Comparison of ENCODE assay signal across 1 cellular context in genomic region chr2:20675701-20676352, GRCh38.
TF ChIP-seq lines count a peak whose summit lies in the region.

No MANE protein-coding gene starts in this region.

TF ChIP-seq in HepG2, 621 proteins besides CTCF, POLR2A, EP300 and RAD21 (continues in another document):
- TF ChIP-seq ZBTB2 (CRISPR knock-in tag; IDR thresholded peaks at IDR 0.05; ENCODE audit: low read depth): no peak
- no peak for TF ChIP-seq GTF2F1 (IDR thresholded peaks at IDR 0.05; ENCODE audit: low read length)
- no peak for TF ChIP-seq CBX1 (IDR thresholded peaks at IDR 0.05; ENCODE audit: low read depth)
- peak; percentile 19 for TF ChIP-seq AGO1 (IDR thresholded peaks at IDR 0.05; ENCODE audit: low read depth, low read length, poor library complexity, severe bottlenecking)
- TF ChIP-seq ZNF687 (CRISPR knock-in tag; IDR thresholded peaks at IDR 0.05): peak; percentile 67
- TF ChIP-seq RBM39 (IDR thresholded peaks at IDR 0.05; ENCODE audit: low read depth, low read length, poor library complexity, severe bottlenecking): peak; percentile 22
- no peak for TF ChIP-seq FOXJ3 (CRISPR knock-in tag; IDR thresholded peaks at IDR 0.05; ENCODE audit: borderline replicate concordance)
- no peak for TF ChIP-seq HBP1 (CRISPR knock-in tag; IDR thresholded peaks at IDR 0.05; ENCODE audit: low read depth)
- TF ChIP-seq PATZ1 (CRISPR knock-in tag; IDR thresholded peaks at IDR 0.05): peak; percentile 59; the same call in 1 of the 2 replicates
- TF ChIP-seq ZNF180 (CRISPR knock-in tag; IDR thresholded peaks at IDR 0.05; ENCODE audit: borderline replicate concordance, low read depth): no peak
- peak; percentile 73; the same call in 1 of the 2 replicates for TF ChIP-seq ZNF224 (CRISPR knock-in tag; IDR thresholded peaks at IDR 0.05)
- TF ChIP-seq TCF12 (IDR thresholded peaks at IDR 0.05): no peak
- TF ChIP-seq TCF12 (CRISPR knock-in tag; IDR thresholded peaks at IDR 0.05): no peak
- no peak for TF ChIP-seq GATA4 (IDR thresholded peaks at IDR 0.05; ENCODE audit: borderline replicate concordance, low read depth)
- TF ChIP-seq SSRP1 (CRISPR knock-in tag; IDR thresholded peaks at IDR 0.05): no peak
- TF ChIP-seq ARHGAP35 (CRISPR knock-in tag; IDR thresholded peaks at IDR 0.05; ENCODE audit: borderline replicate concordance): 0 out of 2 replicates have a peak, but pooled peaks have one; percentile 21
- TF ChIP-seq ZNF816 (CRISPR knock-in tag; IDR thresholded peaks at IDR 0.05; ENCODE audit: borderline replicate concordance): no peak
- TF ChIP-seq ZNF891 (CRISPR knock-in tag; IDR thresholded peaks at IDR 0.05): peak; percentile 61; the same call in 1 of the 2 replicates
- no peak for TF ChIP-seq BRCA1 (CRISPR knock-in tag; IDR thresholded peaks at IDR 0.05)
- TF ChIP-seq ZBTB25 (CRISPR knock-in tag; IDR thresholded peaks at IDR 0.05): no peak
- peak; percentile 11; the same call in 1 of the 2 replicates for TF ChIP-seq SP4 (CRISPR knock-in tag; IDR thresholded peaks at IDR 0.05)
- no peak for TF ChIP-seq JARID2 (CRISPR knock-in tag; IDR thresholded peaks at IDR 0.05; ENCODE audit: insufficient replicate concordance)
- TF ChIP-seq ZKSCAN5 (CRISPR knock-in tag; IDR thresholded peaks at IDR 0.05): peak; percentile 9; the same call in 1 of the 2 replicates
- no peak; the same call in 1 of the 2 replicates for TF ChIP-seq PHF20 (CRISPR knock-in tag; IDR thresholded peaks at IDR 0.05)
- 0 out of 2 replicates have a peak, but pooled peaks have one; percentile 63 for TF ChIP-seq EEA1 (CRISPR knock-in tag; IDR thresholded peaks at IDR 0.05; ENCODE audit: borderline replicate concordance)
- no peak for TF ChIP-seq KAT8 (CRISPR knock-in tag; IDR thresholded peaks at IDR 0.05)
- no peak for TF ChIP-seq HNF1B (CRISPR knock-in tag; IDR thresholded peaks at IDR 0.05)
- no peak for TF ChIP-seq TGIF2 (CRISPR knock-in tag; IDR thresholded peaks at IDR 0.05)
- TF ChIP-seq PTBP1 (IDR thresholded peaks at IDR 0.05; ENCODE audit: low read depth, low read length, poor library complexity, severe bottlenecking): no peak
- TF ChIP-seq ZNF451 (CRISPR knock-in tag; IDR thresholded peaks at IDR 0.05): peak; percentile 9; the same call in 1 of the 2 replicates
- TF ChIP-seq NPAS2 (CRISPR knock-in tag; IDR thresholded peaks at IDR 0.05; ENCODE audit: borderline replicate concordance): 0 out of 2 replicates have a peak, but pooled peaks have one; percentile 80
- TF ChIP-seq ZBTB43 (CRISPR knock-in tag; conservative IDR thresholded peaks at IDR 0.05): no peak
- TF ChIP-seq NFKB2 (CRISPR knock-in tag; IDR thresholded peaks at IDR 0.05; ENCODE audit: borderline replicate concordance): peak; percentile 52; the same call in 1 of the 2 replicates
- TF ChIP-seq POLR2G (IDR thresholded peaks at IDR 0.05; ENCODE audit: low read depth, low read length): peak; percentile 34; the same call in 1 of the 2 replicates
- TF ChIP-seq ZSCAN9 (CRISPR knock-in tag; IDR thresholded peaks at IDR 0.05; ENCODE audit: borderline replicate concordance): peak; percentile 4; the same call in 1 of the 2 replicates
- TF ChIP-seq ATF1 (CRISPR knock-in tag; IDR thresholded peaks at IDR 0.05): no peak
- TF ChIP-seq ZFP41 (CRISPR knock-in tag; IDR thresholded peaks at IDR 0.05; ENCODE audit: borderline replicate concordance): 0 out of 2 replicates have a peak, but pooled peaks have one; percentile 28
- no peak for TF ChIP-seq ATF7-NPFF (CRISPR knock-in tag; IDR thresholded peaks at IDR 0.05; ENCODE audit: low read depth)
- TF ChIP-seq ZNF441 (CRISPR knock-in tag; IDR thresholded peaks at IDR 0.05; ENCODE audit: borderline replicate concordance): no peak; the same call in 1 of the 2 replicates
- no peak for TF ChIP-seq ZNF33A (CRISPR knock-in tag; IDR thresholded peaks at IDR 0.05; ENCODE audit: borderline replicate concordance)
- peak; percentile 61 for TF ChIP-seq ZNF280B (CRISPR knock-in tag; IDR thresholded peaks at IDR 0.05; ENCODE audit: borderline replicate concordance)
- TF ChIP-seq HNF4A (CRISPR knock-in tag; IDR thresholded peaks at IDR 0.05): no peak
- peak; percentile 11; the same call in 1 of the 2 replicates for TF ChIP-seq SPEN (CRISPR knock-in tag; IDR thresholded peaks at IDR 0.05; ENCODE audit: low read depth)
- TF ChIP-seq MZF1 (CRISPR knock-in tag; IDR thresholded peaks at IDR 0.05; ENCODE audit: borderline replicate concordance): 0 out of 2 replicates have a peak, but pooled peaks have one; percentile 58
- 0 out of 2 replicates have a peak, but pooled peaks have one; percentile 74 for TF ChIP-seq GLI4 (CRISPR knock-in tag; IDR thresholded peaks at IDR 0.05; ENCODE audit: borderline replicate concordance)
- TF ChIP-seq KLF12 (CRISPR knock-in tag; IDR thresholded peaks at IDR 0.05; ENCODE audit: borderline replicate concordance): no peak
- TF ChIP-seq SRF (IDR thresholded peaks at IDR 0.05; ENCODE audit: low read depth, low read length): no peak
- peak; percentile 78 for TF ChIP-seq ZNF274 (CRISPR knock-in tag; IDR thresholded peaks at IDR 0.05)
- peak; percentile 26; the same call in 1 of the 2 replicates for TF ChIP-seq MXD3 (CRISPR knock-in tag; IDR thresholded peaks at IDR 0.05)
- no peak for TF ChIP-seq SETDB1 (CRISPR knock-in tag; IDR thresholded peaks at IDR 0.05; ENCODE audit: borderline replicate concordance)
